26 cellular contexts compared by ENCODE assay signal in genomic region chr9:83327750-83328622, GRCh38.
DNase-seq lines count a peak whose midpoint lies in the region; ATAC-seq, FAIRE-seq and TF ChIP-seq lines count a peak whose summit lies in the region.
"Had no signal": no experiment of that assay in that cellular context is flagged by ENCODE, and none has a peak within 500 bp of the region (broad histone marks: within the 10 kb centered on the region; RNA-seq: fewer than 3 reads in every experiment).

No MANE protein-coding gene starts in this region.

- H3K4me1 Mint-ChIP-seq in HFFc6 (ENCODE audit: low read depth): peaks cover 24% of the 10 kb centered on the region
- H3K4me1 Mint-ChIP-seq: activated CD4-positive, alpha-beta T cell treated with anti-CD3 and anti-CD28 coated beads, Interleukin-2, amount 10 ng/mL, durations not matched to agents 24 days and 14 days; activated CD8-positive, alpha-beta memory T cell treated with anti-CD3 and anti-CD28 coated beads, Interleukin-2, amount 10 ng/mL, durations not matched to agents 7 days and 5 days had no signal

- FAIRE-seq in A549 (lab: Jason Lieb, UNC): peak; percentile 18
- FAIRE-seq: GM12891 had no signal

- ATAC-seq in A549 (no peak), HG03175 (IDR thresholded peaks at IDR 0.05; ENCODE audit: unreplicated experiment) (no peak)
- ATAC-seq: activated CD8-positive, alpha-beta memory T cell treated with anti-CD3 and anti-CD28 coated beads, Interleukin-2, amount 10 ng/mL, durations not matched to agents 7 days and 5 days; activated T-cell treated with anti-CD3 and anti-CD28 coated beads, Interleukin-2, amount 50 U/mL, for 72 hours; foreskin keratinocyte had no signal

- 61% methylated on average over 6 of the region's 6 CpGs for WGBS in A549 (ENCODE audit: missing lambda C conversion rate)

- no peaks in the 10 kb centered on the region for H3K36me3 ChIP-seq in SK-N-MC (ENCODE audit: insufficient read depth, low read length)
- H3K36me3 ChIP-seq: BLaER1 treated with 17β-estradiol and CSF1 and Interleukin-3, amounts not matched to agents 10 nM and 100 nM; breast epithelium; colonic mucosa; prostate gland had no signal

- no peak overlapping the region for H3K9ac ChIP-seq in SK-N-MC (ENCODE audit: insufficient read length)
- H3K9ac ChIP-seq: BLaER1 treated with 17β-estradiol and CSF1 and Interleukin-3, amounts not matched to agents 10 nM and 100 nM had no signal

- no peak for TF ChIP-seq POLR2A in A549 (IDR thresholded peaks at IDR 0.05; ENCODE audit: low read length)

- peaks cover 5% of the 10 kb centered on the region; the same call in 1 of the 3 replicates for H3K9me3 ChIP-seq in A549
- H3K9me3 ChIP-seq in SK-N-MC (ENCODE audit: low read depth, low read length): no peaks in the 10 kb centered on the region
- H3K9me3 ChIP-seq: breast epithelium, colonic mucosa, prostate gland had no signal

- peak overlapping the region; percentile 56 for H3K4me2 ChIP-seq in A549
- H3K4me2 ChIP-seq: BLaER1 treated with 17β-estradiol and CSF1 and Interleukin-3, amounts not matched to agents 10 nM and 100 nM had no signal

- peak overlapping the region; percentile 62; the same call in 1 of the 2 replicates for H3K27ac Mint-ChIP-seq in HFFc6
- H3K27ac Mint-ChIP-seq: activated CD4-positive, alpha-beta T cell treated with anti-CD3 and anti-CD28 coated beads, Interleukin-2, amount 10 ng/mL, durations not matched to agents 24 days and 14 days; activated CD8-positive, alpha-beta memory T cell treated with anti-CD3 and anti-CD28 coated beads, Interleukin-2, amount 10 ng/mL, durations not matched to agents 7 days and 5 days; activated naive CD4-positive, alpha-beta T cell treated with anti-CD3 and anti-CD28 coated beads for 36 hours; activated T-cell treated with anti-CD3 and anti-CD28 coated beads, Interleukin-2, amount 50 U/mL, for 72 hours had no signal

- no peak overlapping the region for H3K27ac ChIP-seq in A549
- H3K27ac ChIP-seq in SK-N-MC: no peak overlapping the region
- H3K27ac ChIP-seq: BLaER1 treated with 17β-estradiol and CSF1 and Interleukin-3, amounts not matched to agents 10 nM and 100 nM; breast epithelium; colonic mucosa; foreskin keratinocyte; prostate gland; VCaP had no signal

- POLR2A ChIA-PET in A549 (lab: Yijun Ruan, JAX): no interaction called here

- DNase-seq in A549 (ENCODE audit: low read depth in 1 of 2, low spot score in 1 of 2) (no peak), HFFc6 (no peak), SK-N-MC (ENCODE audit: low read depth, low spot score) (peak; percentile 44), left kidney (ENCODE audit: low read depth, low spot score) (peak; percentile 29), cerebellar nuclear complex (lab: John Stamatoyannopoulos, UW) (no peak), epidermal melanocyte (ENCODE audit: insufficient read length, low spot score) (no peak)
- DNase-seq in stimulated activated CD8-positive, alpha-beta memory T cell treated with anti-CD3 and anti-CD28 coated beads, Interleukin-4, amount 100 ng/mL, for 48 hours: no peak
- DNase-seq: activated CD4-positive, alpha-beta T cell treated with anti-CD3 and anti-CD28 coated beads, Interleukin-2, amount 10 ng/mL, durations not matched to agents 24 days and 14 days; activated CD8-positive, alpha-beta memory T cell treated with anti-CD3 and anti-CD28 coated beads, Interleukin-2, amount 10 ng/mL, durations not matched to agents 7 days and 5 days; activated naive CD4-positive, alpha-beta T cell treated with anti-CD3 and anti-CD28 coated beads for 36 hours; activated T-cell treated with anti-CD3 and anti-CD28 coated beads, Interleukin-2, amount 50 U/mL, for 72 hours; amygdala; Calu3; colonic mucosa; effector memory CD4-positive, alpha-beta T cell; foreskin keratinocyte; H9; NCI-H1105; NCI-H2029 treated with DMSO at 0.1 percent for 48 hours; NCI-H510A had no signal

- CTCF ChIA-PET in A549 (lab: Yijun Ruan, JAX): interaction anchor here (0.9 kb wide), 1 partner anchor 14 kb away, joined by 3 read pairs; no protein-coding TSS in a partner anchor

- no peaks in the 10 kb centered on the region for H3K9me3 Mint-ChIP-seq in HFFc6
- H3K9me3 Mint-ChIP-seq: activated naive CD4-positive, alpha-beta T cell treated with anti-CD3 and anti-CD28 coated beads for 36 hours; H9 had no signal

- no peaks in the 10 kb centered on the region for H3K27me3 Mint-ChIP-seq in HFFc6 (ENCODE audit: insufficient read depth)
- H3K27me3 Mint-ChIP-seq: activated CD4-positive, alpha-beta T cell treated with anti-CD3 and anti-CD28 coated beads, Interleukin-2, amount 10 ng/mL, durations not matched to agents 24 days and 14 days; activated CD8-positive, alpha-beta memory T cell treated with anti-CD3 and anti-CD28 coated beads, Interleukin-2, amount 10 ng/mL, durations not matched to agents 7 days and 5 days had no signal

- TF ChIP-seq RAD21 in A549 (conservative IDR thresholded peaks at IDR 0.05 in 1 of 2, IDR thresholded peaks at IDR 0.05 in 1 of 2): no peak

- peaks cover 6% of the 10 kb centered on the region; the same call in 1 of the 2 replicates for H3K36me3 Mint-ChIP-seq in HFFc6 (ENCODE audit: low read depth)
- H3K36me3 Mint-ChIP-seq: activated CD8-positive, alpha-beta memory T cell treated with anti-CD3 and anti-CD28 coated beads, Interleukin-2, amount 10 ng/mL, durations not matched to agents 7 days and 5 days had no signal

- peaks cover 12% of the 10 kb centered on the region; the same call in 2 of the 3 replicates for H3K4me1 ChIP-seq in A549
- H3K4me1 ChIP-seq: BLaER1 treated with 17β-estradiol and CSF1 and Interleukin-3, amounts not matched to agents 10 nM and 100 nM; breast epithelium; colonic mucosa; foreskin keratinocyte; prostate gland had no signal

- H3K4me3 ChIP-seq in A549 (no peak overlapping the region), SK-N-MC (peak overlapping the region; percentile 60)
- H3K4me3 ChIP-seq: BLaER1 treated with 17β-estradiol and CSF1 and Interleukin-3, amounts not matched to agents 10 nM and 100 nM; breast epithelium; colonic mucosa; prostate gland had no signal

- TF ChIP-seq CTCF in A549 (IDR thresholded peaks at IDR 0.05) (no peak), HFFc6 (IDR thresholded peaks at IDR 0.05) (no peak)

- peak overlapping the region; percentile 48 for H3K4me3 Mint-ChIP-seq in HFFc6
- H3K4me3 Mint-ChIP-seq: activated CD4-positive, alpha-beta T cell treated with anti-CD3 and anti-CD28 coated beads, Interleukin-2, amount 10 ng/mL, durations not matched to agents 24 days and 14 days; activated CD8-positive, alpha-beta memory T cell treated with anti-CD3 and anti-CD28 coated beads, Interleukin-2, amount 10 ng/mL, durations not matched to agents 7 days and 5 days; activated naive CD4-positive, alpha-beta T cell treated with anti-CD3 and anti-CD28 coated beads for 36 hours; activated T-cell treated with anti-CD3 and anti-CD28 coated beads, Interleukin-2, amount 50 U/mL, for 72 hours; H9 had no signal

- no peak for TF ChIP-seq EP300 in A549 (IDR thresholded peaks at IDR 0.05)

TF ChIP-seq in A549, 52 proteins besides CTCF, POLR2A, EP300 and RAD21:
- TF ChIP-seq RFX5 (IDR thresholded peaks at IDR 0.05): no peak
- TF ChIP-seq ELK1 (IDR thresholded peaks at IDR 0.05; ENCODE audit: low read depth, low read length): no peak
- no peak for TF ChIP-seq RNF2 (IDR thresholded peaks at IDR 0.05; ENCODE audit: borderline replicate concordance, low read depth)
- no peak for TF ChIP-seq POLR2AphosphoS2 (conservative IDR thresholded peaks at IDR 0.05; ENCODE audit: low read length)
- TF ChIP-seq CHD4 (IDR thresholded peaks at IDR 0.05; ENCODE audit: borderline replicate concordance): no peak
- no peak for TF ChIP-seq MAZ (IDR thresholded peaks at IDR 0.05; ENCODE audit: borderline replicate concordance, low read depth, low read length)
- no peak for TF ChIP-seq NFE2L2 (conservative IDR thresholded peaks at IDR 0.05; ENCODE audit: low read length)
- TF ChIP-seq ZSCAN20 (CRISPR knock-in tag; IDR thresholded peaks at IDR 0.05): no peak
- no peak for TF ChIP-seq KDM1A (IDR thresholded peaks at IDR 0.05; ENCODE audit: low read depth)
- TF ChIP-seq HOXB5 (CRISPR knock-in tag; IDR thresholded peaks at IDR 0.05): no peak
- no peak for TF ChIP-seq JUN (IDR thresholded peaks at IDR 0.05)
- TF ChIP-seq HOXB13 (CRISPR knock-in tag; IDR thresholded peaks at IDR 0.05; ENCODE audit: low read depth): no peak
- no peak for TF ChIP-seq KDM5A (IDR thresholded peaks at IDR 0.05)
- no peak for TF ChIP-seq ESRRA (IDR thresholded peaks at IDR 0.05; ENCODE audit: borderline replicate concordance, low read length)
- no peak for TF ChIP-seq USF2 (IDR thresholded peaks at IDR 0.05)

Comparison
In these comparisons a context has a peak if more than half of its experiments do, and no peak if none do; other contexts are left out.
1. DNase-seq: peak in SK-N-MC (single experiment) and left kidney (single experiment); none in A549 (0 of 2), HFFc6 (single experiment), cerebellar nuclear complex (0 of 2), stimulated activated CD8-positive, alpha-beta memory T cell treated with anti-CD3 and anti-CD28 coated beads, Interleukin-4, amount 100 ng/mL, for 48 hours (single experiment) and epidermal melanocyte (single experiment).